Comparison of ENCODE assay signal across 17 cellular contexts in the genomic region with DNA sequence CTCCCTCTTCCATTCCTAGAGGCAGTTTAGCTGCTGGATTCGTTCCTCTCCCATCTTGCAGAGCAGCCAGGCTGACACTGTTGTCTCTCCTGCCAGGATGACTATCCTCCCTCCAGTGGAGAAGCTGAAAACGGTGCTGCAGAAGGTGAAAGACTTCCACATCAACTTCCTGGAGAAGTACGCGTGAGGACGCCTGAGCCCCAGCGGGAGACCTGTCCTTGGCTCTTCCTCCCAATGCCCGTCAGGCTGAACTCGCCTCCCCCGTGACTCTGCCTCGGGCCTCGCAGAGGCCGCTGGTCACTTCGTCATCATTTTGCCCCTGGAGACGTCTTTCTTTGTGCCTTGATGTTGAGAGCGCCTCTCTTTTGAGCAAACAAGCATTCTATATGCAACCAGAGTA. TPM values are rescaled to one million over a fixed set of nuclear protein-coding genes. Genes with fewer than 3 reads are reported as not detected.
DNase-seq lines count a peak whose midpoint lies in the region; ATAC-seq and TF ChIP-seq lines count a peak whose summit lies in the region.
"Had no signal": no experiment of that assay in that cellular context is flagged by ENCODE, and none has a peak within 500 bp of the region (broad histone marks: within the 10 kb centered on the region; RNA-seq: fewer than 3 reads in every experiment).

No MANE protein-coding gene starts in this region.

- peaks cover 3% of the 10 kb centered on the region for H3K4me1 ChIP-seq in Loucy (ENCODE audit: insufficient read depth, low read length, poor library complexity, severe bottlenecking)

- H3K4me3 ChIP-seq in Loucy (ENCODE audit: low read length, poor library complexity, severe bottlenecking), result no peak overlapping the region
- H3K4me3 ChIP-seq in H7 (ENCODE audit: insufficient read depth, low read depth, low read length), result no peak overlapping the region
- H3K4me3 ChIP-seq: GM12878 had no signal

- peak overlapping the region; percentile 36; the same call in 1 of the 2 replicates for H2AFZ ChIP-seq in Loucy (ENCODE audit: low read length)

- H3K9me3 Mint-ChIP-seq in WTC11 (no peaks in the 10 kb centered on the region), glutamatergic neuron (ENCODE audit: unreplicated experiment) (peaks cover 8% of the 10 kb centered on the region), type B pancreatic cell (no peaks in the 10 kb centered on the region)
- H3K9me3 Mint-ChIP-seq: CD4-positive, CD25-positive, alpha-beta regulatory T cell had no signal

- H3K9ac ChIP-seq in Loucy (ENCODE audit: low read depth, low read length, poor library complexity, severe bottlenecking), result no peak overlapping the region

- H3K4me1 Mint-ChIP-seq in WTC11 (peaks cover 6% of the 10 kb centered on the region), glutamatergic neuron (ENCODE audit: low read depth, unreplicated experiment) (peaks cover 7% of the 10 kb centered on the region), type B pancreatic cell (ENCODE audit: unreplicated experiment) (no peaks in the 10 kb centered on the region)

- H3K36me3 ChIP-seq in Loucy (ENCODE audit: insufficient read depth, low read length), result no peaks in the 10 kb centered on the region
- H3K36me3 ChIP-seq in H7 (replicated peaks; ENCODE audit: control insufficient read depth, insufficient read depth, low read length), result peaks cover 35% of the 10 kb centered on the region

- TF ChIP-seq CTCF in Loucy (conservative IDR thresholded peaks at IDR 0.05; ENCODE audit: low read length) (no peak), WTC11 (IDR thresholded peaks at IDR 0.05) (no peak), glutamatergic neuron (IDR thresholded peaks at IDR 0.05; ENCODE audit: partially characterized antibody, unreplicated experiment) (no peak), type B pancreatic cell (conservative IDR thresholded peaks at IDR 0.05) (no peak)

- ATAC-seq in WTC11, result no peak

- no peaks in the 10 kb centered on the region for H3K9me3 ChIP-seq in Loucy (ENCODE audit: insufficient read depth, low read depth, low read length)

- CTCF ChIA-PET in WTC11 (lab: Charles Lee), result interaction anchor here (1.2 to 1.3 kb wide), 2 partner anchors 21 to 75 kb away, joined by 5 read pairs; no protein-coding TSS in a partner anchor

- no peaks in the 10 kb centered on the region for H3K79me2 ChIP-seq in Loucy (ENCODE audit: insufficient read depth, low read length)

- no peak overlapping the region for H3K4me2 ChIP-seq in Loucy (ENCODE audit: low read depth, low read length, poor library complexity, severe bottlenecking)

- POLR2A ChIA-PET in WTC11 (lab: Charles Lee), result no interaction called here

- no peak overlapping the region for H3K4me3 Mint-ChIP-seq in WTC11
- H3K4me3 Mint-ChIP-seq in glutamatergic neuron (ENCODE audit: unreplicated experiment), result no peak overlapping the region
- no peak overlapping the region for H3K4me3 Mint-ChIP-seq in type B pancreatic cell
- H3K4me3 Mint-ChIP-seq: B cell had no signal

- no peaks in the 10 kb centered on the region for H3F3A ChIP-seq in Loucy (ENCODE audit: low read depth)

- peak overlapping the region; percentile 33 for H3K27ac Mint-ChIP-seq in WTC11
- peak overlapping the region; percentile 71 for H3K27ac Mint-ChIP-seq in glutamatergic neuron (ENCODE audit: unreplicated experiment)
- peak overlapping the region; percentile 20 for H3K27ac Mint-ChIP-seq in type B pancreatic cell
- H3K27ac Mint-ChIP-seq: B cell; CD4-positive, CD25-positive, alpha-beta regulatory T cell had no signal

- H3K36me3 Mint-ChIP-seq in WTC11 (peaks cover 40% of the 10 kb centered on the region), glutamatergic neuron (ENCODE audit: unreplicated experiment) (peaks cover 11% of the 10 kb centered on the region), type B pancreatic cell (peaks cover 11% of the 10 kb centered on the region)
- H3K36me3 Mint-ChIP-seq: CD4-positive, CD25-positive, alpha-beta regulatory T cell had no signal

- H3K27me3 ChIP-seq in Loucy (ENCODE audit: insufficient read depth, low read length, poor library complexity, severe bottlenecking) (no peaks in the 10 kb centered on the region), H7 (ENCODE audit: control insufficient read depth, insufficient read depth, low read length) (no peaks in the 10 kb centered on the region)

- no peak for DNase-seq in WTC11 (ENCODE audit: low spot score)
- DNase-seq in glutamatergic neuron, result no peak
- DNase-seq in type B pancreatic cell (ENCODE audit: extremely low spot score, unreplicated experiment), result no peak
- DNase-seq in NAMALWA (ENCODE audit: low spot score), result no peak
- no peak for DNase-seq in NOMO-1 treated with dmso at 0.1 percent for 144 hours (lab: John Stamatoyannopoulos, UW; ENCODE audit: unreplicated experiment)
- DNase-seq in H7, result no peak
- DNase-seq: CD4-positive, CD25-positive, alpha-beta regulatory T cell; DND-41; GDM1; KG1; NCI-H1048; NCI-H1436 treated with DMSO at 0.1 percent for 48 hours; NCI-H2081; NCI-H524 had no signal

- no peaks in the 10 kb centered on the region for H4K20me1 ChIP-seq in Loucy (ENCODE audit: insufficient read depth, low read length, poor library complexity, severe bottlenecking)

- no peaks in the 10 kb centered on the region for H3K9me2 ChIP-seq in Loucy (replicated peaks; ENCODE audit: low read depth, low read length)

- H3K27me3 Mint-ChIP-seq in WTC11 (ENCODE audit: low read depth) (no peaks in the 10 kb centered on the region), glutamatergic neuron (ENCODE audit: unreplicated experiment) (peaks cover 6% of the 10 kb centered on the region), type B pancreatic cell (no peaks in the 10 kb centered on the region)
- H3K27me3 Mint-ChIP-seq: B cell had no signal

TF ChIP-seq in WTC11, 78 proteins besides CTCF, POLR2A, EP300 and RAD21:
- TF ChIP-seq, protein P1, sequence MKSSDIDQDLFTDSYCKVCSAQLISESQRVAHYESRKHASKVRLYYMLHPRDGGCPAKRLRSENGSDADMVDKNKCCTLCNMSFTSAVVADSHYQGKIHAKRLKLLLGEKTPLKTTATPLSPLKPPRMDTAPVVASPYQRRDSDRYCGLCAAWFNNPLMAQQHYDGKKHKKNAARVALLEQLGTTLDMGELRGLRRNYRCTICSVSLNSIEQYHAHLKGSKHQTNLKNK (CRISPR knock-in tag; IDR thresholded peaks at IDR 0.05), result no peak
- TF ChIP-seq, protein P2, sequence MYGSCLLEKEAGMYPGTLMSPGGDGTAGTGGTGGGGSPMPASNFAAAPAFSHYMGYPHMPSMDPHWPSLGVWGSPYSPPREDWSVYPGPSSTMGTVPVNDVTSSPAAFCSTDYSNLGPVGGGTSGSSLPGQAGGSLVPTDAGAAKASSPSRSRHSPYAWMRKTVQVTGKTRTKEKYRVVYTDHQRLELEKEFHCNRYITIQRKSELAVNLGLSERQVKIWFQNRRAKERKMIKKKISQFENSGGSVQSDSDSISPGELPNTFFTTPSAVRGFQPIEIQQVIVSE (CRISPR knock-in tag; IDR thresholded peaks at IDR 0.05; ENCODE audit: borderline replicate concordance), result no peak
- TF ChIP-seq ZNF396 (CRISPR knock-in tag; IDR thresholded peaks at IDR 0.05; ENCODE audit: borderline replicate concordance), result no peak
- TF ChIP-seq, protein P3, sequence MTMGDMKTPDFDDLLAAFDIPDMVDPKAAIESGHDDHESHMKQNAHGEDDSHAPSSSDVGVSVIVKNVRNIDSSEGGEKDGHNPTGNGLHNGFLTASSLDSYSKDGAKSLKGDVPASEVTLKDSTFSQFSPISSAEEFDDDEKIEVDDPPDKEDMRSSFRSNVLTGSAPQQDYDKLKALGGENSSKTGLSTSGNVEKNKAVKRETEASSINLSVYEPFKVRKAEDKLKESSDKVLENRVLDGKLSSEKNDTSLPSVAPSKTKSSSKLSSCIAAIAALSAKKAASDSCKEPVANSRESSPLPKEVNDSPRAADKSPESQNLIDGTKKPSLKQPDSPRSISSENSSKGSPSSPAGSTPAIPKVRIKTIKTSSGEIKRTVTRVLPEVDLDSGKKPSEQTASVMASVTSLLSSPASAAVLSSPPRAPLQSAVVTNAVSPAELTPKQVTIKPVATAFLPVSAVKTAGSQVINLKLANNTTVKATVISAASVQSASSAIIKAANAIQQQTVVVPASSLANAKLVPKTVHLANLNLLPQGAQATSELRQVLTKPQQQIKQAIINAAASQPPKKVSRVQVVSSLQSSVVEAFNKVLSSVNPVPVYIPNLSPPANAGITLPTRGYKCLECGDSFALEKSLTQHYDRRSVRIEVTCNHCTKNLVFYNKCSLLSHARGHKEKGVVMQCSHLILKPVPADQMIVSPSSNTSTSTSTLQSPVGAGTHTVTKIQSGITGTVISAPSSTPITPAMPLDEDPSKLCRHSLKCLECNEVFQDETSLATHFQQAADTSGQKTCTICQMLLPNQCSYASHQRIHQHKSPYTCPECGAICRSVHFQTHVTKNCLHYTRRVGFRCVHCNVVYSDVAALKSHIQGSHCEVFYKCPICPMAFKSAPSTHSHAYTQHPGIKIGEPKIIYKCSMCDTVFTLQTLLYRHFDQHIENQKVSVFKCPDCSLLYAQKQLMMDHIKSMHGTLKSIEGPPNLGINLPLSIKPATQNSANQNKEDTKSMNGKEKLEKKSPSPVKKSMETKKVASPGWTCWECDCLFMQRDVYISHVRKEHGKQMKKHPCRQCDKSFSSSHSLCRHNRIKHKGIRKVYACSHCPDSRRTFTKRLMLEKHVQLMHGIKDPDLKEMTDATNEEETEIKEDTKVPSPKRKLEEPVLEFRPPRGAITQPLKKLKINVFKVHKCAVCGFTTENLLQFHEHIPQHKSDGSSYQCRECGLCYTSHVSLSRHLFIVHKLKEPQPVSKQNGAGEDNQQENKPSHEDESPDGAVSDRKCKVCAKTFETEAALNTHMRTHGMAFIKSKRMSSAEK (CRISPR knock-in tag; IDR thresholded peaks at IDR 0.05; ENCODE audit: borderline replicate concordance), result no peak
- TF ChIP-seq NR1H2 (CRISPR knock-in tag; IDR thresholded peaks at IDR 0.05), result no peak

RNA-seq across cellular contexts. Expression of a gene that starts 44.6 kb away (rescaled TPM):
- 61.0 to 81.8 TPM (median 63.1 TPM) in 3 replicates for total RNA-seq in WTC11 (2021)
- total RNA-seq in glutamatergic neuron (ENCODE audit: unreplicated experiment), result 70.7 TPM
- total RNA-seq in type B pancreatic cell (ENCODE audit: low replicate concordance), result 28.6 and 47.8 TPM in 2 replicates
- total RNA-seq in H7 (2014; rRNA removed; shearing (Covaris generic)), result 56.8 and 63.2 TPM in 2 replicates

RNA-seq across cellular contexts. Expression of a gene that starts 44.7 kb away (rescaled TPM):
- 101 to 103 TPM (median 102 TPM) in 3 replicates for total RNA-seq in WTC11 (2021)
- 95.8 TPM for total RNA-seq in glutamatergic neuron (ENCODE audit: unreplicated experiment)
- 63.4 and 73.5 TPM in 2 replicates for total RNA-seq in type B pancreatic cell (ENCODE audit: low replicate concordance)
- 91.6 and 129 TPM in 2 replicates for total RNA-seq in H7 (2014; rRNA removed; shearing (Covaris generic))

Comparison
In these comparisons a context has a peak if more than half of its experiments do, and no peak if none do; other contexts are left out.
1. H3K27ac Mint-ChIP-seq: peak in every context shown above with its lines; median percentile 71 in glutamatergic neuron; 33 in WTC11; 20 in type B pancreatic cell.